ENCODE assay signal across 8 cellular contexts in genomic region chr10:73999703-74000102, GRCh38. TPM values are rescaled to one million over a fixed set of nuclear protein-coding genes. Genes with fewer than 3 reads are reported as not detected.
A peak's percentile ranks its signal among the peaks of the same experiment; 100 is the strongest.
DNase-seq lines count a peak whose midpoint lies in the region; ATAC-seq and TF ChIP-seq lines count a peak whose summit lies in the region.

No MANE protein-coding gene starts in this region.

- H3K36me3 ChIP-seq in GM23248 (ENCODE audit: low read depth): peaks cover 7% of the 10 kb centered on the region; the same call in 1 of the 2 replicates
- H3K36me3 ChIP-seq in heart right ventricle: peaks cover 0 to 15% (median 0%) of the 10 kb centered on the region in 9 donors

- no peaks in the 10 kb centered on the region for H3K9me2 ChIP-seq in GM23248 (ENCODE audit: insufficient read depth)

- peaks cover 44% of the 10 kb centered on the region for H3K4me1 ChIP-seq in GM23248 (ENCODE audit: insufficient read depth)
- peaks cover 6 to 56% (median 46%) of the 10 kb centered on the region in 9 donors for H3K4me1 ChIP-seq in heart right ventricle

- H3K9me3 Mint-ChIP-seq in activated CD4-positive, alpha-beta memory T cell treated with anti-CD3 and anti-CD28 coated beads for 36 hours: no peaks in the 10 kb centered on the region

- H3K27me3 Mint-ChIP-seq in activated CD4-positive, alpha-beta memory T cell treated with anti-CD3 and anti-CD28 coated beads for 36 hours: no peaks in the 10 kb centered on the region

- H3F3A ChIP-seq in GM23248 (ENCODE audit: insufficient read depth): peaks cover 50% of the 10 kb centered on the region

- in situ Hi-C loops in GM23248 (cut with MboI): no loop called here

- no peaks in the 10 kb centered on the region for H3K36me3 Mint-ChIP-seq in activated CD4-positive, alpha-beta memory T cell treated with anti-CD3 and anti-CD28 coated beads for 36 hours

- H3K27me3 ChIP-seq in GM23248 (replicated peaks; ENCODE audit: insufficient read depth): no peaks in the 10 kb centered on the region
- H3K27me3 ChIP-seq in heart right ventricle: no peaks in the 10 kb centered on the region

- peak overlapping the region; percentile 97 for H3K4me2 ChIP-seq in GM23248 (ENCODE audit: unreplicated experiment)

- H3K9me3 ChIP-seq in GM23248 (ENCODE audit: low read depth) (no peaks in the 10 kb centered on the region), heart right ventricle (no peaks in the 10 kb centered on the region)

- peak overlapping the region; percentile 64 for H3K27ac Mint-ChIP-seq in activated CD4-positive, alpha-beta memory T cell treated with anti-CD3 and anti-CD28 coated beads for 36 hours

- ATAC-seq in heart right ventricle (no peak), GM21515 (IDR thresholded peaks at IDR 0.05; ENCODE audit: unreplicated experiment) (no peak), GM19035 (IDR thresholded peaks at IDR 0.05; ENCODE audit: unreplicated experiment) (no peak)

- no peak for TF ChIP-seq CTCF in heart right ventricle (IDR thresholded peaks at IDR 0.05)

- 0 to 5% methylated on average over 1 of the region's 1 CpG for WGBS in GM23248 (ENCODE audit: low coverage in 1 of 2, low lambda C conversion rate in 2 of 2, missing lambda C conversion rate in 2 of 2), 2 experiments
- 8 to 11% methylated on average over 1 of the region's 1 CpG for WGBS in heart right ventricle, 2 donors

- H3K27ac ChIP-seq in GM23248: peak overlapping the region; percentile 81
- H3K27ac ChIP-seq in heart right ventricle: peak overlapping the region; percentile 68 to 97 (median 93)

- DNase-seq in GM23248 (peak; percentile 74), heart right ventricle (no peak), skeletal muscle cell (ENCODE audit: low read depth) (peak; percentile 20), kidney glomerular epithelial cell (lab: John Stamatoyannopoulos, UW) (no peak)
- no peak for DNase-seq in activated CD4-positive, alpha-beta memory T cell treated with anti-CD3 and anti-CD28 coated beads for 36 hours
- DNase-seq in stimulated activated CD4-positive, alpha-beta T cell treated with anti-CD3 and anti-CD28 coated beads, Interleukin-4, amount 100 ng/mL, for 24 hours: no peak

- CTCF ChIA-PET in activated CD4-positive, alpha-beta memory T cell treated with anti-CD3 and anti-CD28 coated beads for 36 hours (lab: Charles Lee): interaction anchor here (0.8 to 2.5 kb wide), 5 partner anchors 12 to 113 kb away, joined by 3 to 7 read pairs (median 5); no protein-coding TSS in a partner anchor

- H2AFZ ChIP-seq in GM23248: no peak overlapping the region; the same call in 1 of the 2 replicates

- H3K4me1 Mint-ChIP-seq in activated CD4-positive, alpha-beta memory T cell treated with anti-CD3 and anti-CD28 coated beads for 36 hours (ENCODE audit: low read depth): peaks cover 27% of the 10 kb centered on the region

- peaks cover 68% of the 10 kb centered on the region for H3K79me2 ChIP-seq in GM23248 (ENCODE audit: insufficient read depth)

- intact Hi-C loops in activated CD4-positive, alpha-beta memory T cell treated with anti-CD3 and anti-CD28 coated beads for 36 hours (cut with micrococcal nuclease): loop anchor here (2.0 to 10.0 kb wide), 5 partner anchors 81 to 1218 kb away; partner anchors contain the start of genes KAT6B, NDST2 and SAMD8
- intact Hi-C loops in heart right ventricle (cut with DNase I): loop anchor here in 8 of 10 donors (2.0 to 10.0 kb wide), 8 partner anchors 43 to 112 kb away; no protein-coding TSS in a partner anchor

- H3K4me3 Mint-ChIP-seq in activated CD4-positive, alpha-beta memory T cell treated with anti-CD3 and anti-CD28 coated beads for 36 hours: peak overlapping the region; percentile 91

- H3K9ac ChIP-seq in GM23248: peak overlapping the region; percentile 88

- POLR2A ChIA-PET in activated CD4-positive, alpha-beta memory T cell treated with anti-CD3 and anti-CD28 coated beads for 36 hours (lab: Charles Lee): no interaction called here

- H3K4me3 ChIP-seq in GM23248: peak overlapping the region; percentile 99
- H3K4me3 ChIP-seq in heart right ventricle: peak overlapping the region; percentile 82 to 99 (median 90)
- H3K4me3 ChIP-seq in skeletal muscle cell (ENCODE audit: low read depth, low read length): peak overlapping the region; percentile 97

- no peaks in the 10 kb centered on the region; the same call in 1 of the 2 replicates for H4K20me1 ChIP-seq in GM23248 (ENCODE audit: insufficient read depth)

RNA-seq across cellular contexts. Expression of gene VCL, which starts 1.8 kb away (rescaled TPM):
- total RNA-seq in GM23248 (2014; rRNA removed; shearing (Covaris generic)): 235 and 265 TPM in 2 replicates
- 177 and 180 TPM in 2 replicates for polyA plus RNA-seq in GM23248 (2016; fragmentation: Nextera tagmentation; extraction: Ambion mirVana)
- total RNA-seq in activated CD4-positive, alpha-beta memory T cell treated with anti-CD3 and anti-CD28 coated beads for 36 hours: 10 to 100 TPM; 27.8 to 29.2 TPM
- 100 to 1,000 TPM; 210 to 369 (median 251) TPM for total RNA-seq in heart right ventricle
- polyA plus RNA-seq in heart right ventricle: 100 to 1,000 TPM; 117 to 190 TPM

Comparison
In these comparisons a context has a peak if more than half of its experiments do, and no peak if none do; other contexts are left out.
1. DNase-seq: peak in GM23248 (single experiment) and skeletal muscle cell (single experiment); none in activated CD4-positive, alpha-beta memory T cell treated with anti-CD3 and anti-CD28 coated beads for 36 hours (single experiment), heart right ventricle (0 of 2), stimulated activated CD4-positive, alpha-beta T cell treated with anti-CD3 and anti-CD28 coated beads, Interleukin-4, amount 100 ng/mL, for 24 hours (single experiment) and kidney glomerular epithelial cell (single experiment).
2. Peak in every context shown above with its lines, with median percentiles within 50 percentile points of each other: H3K4me3 ChIP-seq.